Comparison of ENCODE assay signal across 1 cellular context in the genomic region with DNA sequence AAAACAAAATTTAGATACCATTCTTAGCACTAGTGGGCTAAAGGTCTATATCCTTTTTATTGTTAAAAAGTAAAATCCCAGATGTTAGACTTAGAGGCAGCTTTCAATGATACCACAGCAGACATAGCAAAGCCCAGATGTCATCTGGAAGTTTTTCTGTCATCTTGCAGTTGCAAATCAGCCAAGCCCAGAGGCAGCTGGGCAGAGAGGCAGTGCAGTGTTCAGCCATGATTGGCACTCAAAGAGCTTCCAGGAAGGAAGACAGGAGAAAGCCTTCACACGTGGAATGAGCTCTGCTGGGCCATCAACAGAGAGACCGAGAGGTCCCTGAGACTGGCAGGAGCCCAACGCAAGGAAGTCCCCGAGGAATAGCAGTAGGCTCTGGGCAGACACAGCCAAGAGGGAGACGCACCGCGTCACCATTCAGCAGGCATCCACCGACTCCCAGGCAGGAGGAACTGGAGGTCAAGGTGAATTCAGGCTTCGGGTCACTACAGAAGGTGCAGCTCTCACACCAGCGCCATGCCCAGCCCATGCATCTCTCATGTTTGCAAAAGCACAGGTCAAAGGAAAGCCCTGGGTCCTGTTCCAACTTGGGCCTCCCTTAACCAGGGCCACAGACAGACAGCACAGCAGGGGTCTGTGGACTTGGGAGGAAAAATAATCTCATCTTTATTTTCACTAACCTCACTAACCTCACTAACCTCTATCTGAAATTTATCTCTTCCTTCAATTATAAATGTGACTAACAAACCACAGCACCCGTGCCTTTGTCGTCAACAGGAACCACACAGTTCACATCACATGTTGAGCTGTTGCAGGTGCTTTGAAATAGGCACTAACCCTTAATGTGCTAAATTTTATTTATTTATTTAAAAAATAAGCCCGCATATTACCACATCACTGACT.
TF ChIP-seq lines count a peak whose summit lies in the region.

No MANE protein-coding gene starts in this region.

TF ChIP-seq in SK-N-SH treated with all-trans-retinoic acid at 6 μM for 48 hours, 23 proteins besides CTCF, POLR2A, EP300 and RAD21 (continued from another document):
- TF ChIP-seq ESRRG (CRISPR knock-in tag; IDR thresholded peaks at IDR 0.05) (no peak), BACH2 (CRISPR knock-in tag; IDR thresholded peaks at IDR 0.05; ENCODE audit: borderline replicate concordance) (no peak), ZNF565 (CRISPR knock-in tag; conservative IDR thresholded peaks at IDR 0.05; ENCODE audit: low read depth) (no peak), ZFP30 (CRISPR knock-in tag; IDR thresholded peaks at IDR 0.05) (no peak), SNAI2 (CRISPR knock-in tag; IDR thresholded peaks at IDR 0.05) (no peak), CSDC2 (CRISPR knock-in tag; IDR thresholded peaks at IDR 0.05) (no peak), TOX (CRISPR knock-in tag; IDR thresholded peaks at IDR 0.05; ENCODE audit: borderline replicate concordance) (no peak), PPARA (CRISPR knock-in tag; IDR thresholded peaks at IDR 0.05; ENCODE audit: borderline replicate concordance) (no peak), ZFP3 (CRISPR knock-in tag; IDR thresholded peaks at IDR 0.05) (no peak), ZC3H10 (CRISPR knock-in tag; IDR thresholded peaks at IDR 0.05) (no peak), OSR1 (CRISPR knock-in tag; IDR thresholded peaks at IDR 0.05) (no peak), ZNF70 (CRISPR knock-in tag; IDR thresholded peaks at IDR 0.05) (no peak)
- TF ChIP-seq, protein P1, sequence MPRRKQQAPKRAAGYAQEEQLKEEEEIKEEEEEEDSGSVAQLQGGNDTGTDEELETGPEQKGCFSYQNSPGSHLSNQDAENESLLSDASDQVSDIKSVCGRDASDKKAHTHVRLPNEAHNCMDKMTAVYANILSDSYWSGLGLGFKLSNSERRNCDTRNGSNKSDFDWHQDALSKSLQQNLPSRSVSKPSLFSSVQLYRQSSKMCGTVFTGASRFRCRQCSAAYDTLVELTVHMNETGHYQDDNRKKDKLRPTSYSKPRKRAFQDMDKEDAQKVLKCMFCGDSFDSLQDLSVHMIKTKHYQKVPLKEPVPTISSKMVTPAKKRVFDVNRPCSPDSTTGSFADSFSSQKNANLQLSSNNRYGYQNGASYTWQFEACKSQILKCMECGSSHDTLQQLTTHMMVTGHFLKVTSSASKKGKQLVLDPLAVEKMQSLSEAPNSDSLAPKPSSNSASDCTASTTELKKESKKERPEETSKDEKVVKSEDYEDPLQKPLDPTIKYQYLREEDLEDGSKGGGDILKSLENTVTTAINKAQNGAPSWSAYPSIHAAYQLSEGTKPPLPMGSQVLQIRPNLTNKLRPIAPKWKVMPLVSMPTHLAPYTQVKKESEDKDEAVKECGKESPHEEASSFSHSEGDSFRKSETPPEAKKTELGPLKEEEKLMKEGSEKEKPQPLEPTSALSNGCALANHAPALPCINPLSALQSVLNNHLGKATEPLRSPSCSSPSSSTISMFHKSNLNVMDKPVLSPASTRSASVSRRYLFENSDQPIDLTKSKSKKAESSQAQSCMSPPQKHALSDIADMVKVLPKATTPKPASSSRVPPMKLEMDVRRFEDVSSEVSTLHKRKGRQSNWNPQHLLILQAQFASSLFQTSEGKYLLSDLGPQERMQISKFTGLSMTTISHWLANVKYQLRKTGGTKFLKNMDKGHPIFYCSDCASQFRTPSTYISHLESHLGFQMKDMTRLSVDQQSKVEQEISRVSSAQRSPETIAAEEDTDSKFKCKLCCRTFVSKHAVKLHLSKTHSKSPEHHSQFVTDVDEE (CRISPR knock-in tag; IDR thresholded peaks at IDR 0.05): no peak
- TF ChIP-seq, protein P2, sequence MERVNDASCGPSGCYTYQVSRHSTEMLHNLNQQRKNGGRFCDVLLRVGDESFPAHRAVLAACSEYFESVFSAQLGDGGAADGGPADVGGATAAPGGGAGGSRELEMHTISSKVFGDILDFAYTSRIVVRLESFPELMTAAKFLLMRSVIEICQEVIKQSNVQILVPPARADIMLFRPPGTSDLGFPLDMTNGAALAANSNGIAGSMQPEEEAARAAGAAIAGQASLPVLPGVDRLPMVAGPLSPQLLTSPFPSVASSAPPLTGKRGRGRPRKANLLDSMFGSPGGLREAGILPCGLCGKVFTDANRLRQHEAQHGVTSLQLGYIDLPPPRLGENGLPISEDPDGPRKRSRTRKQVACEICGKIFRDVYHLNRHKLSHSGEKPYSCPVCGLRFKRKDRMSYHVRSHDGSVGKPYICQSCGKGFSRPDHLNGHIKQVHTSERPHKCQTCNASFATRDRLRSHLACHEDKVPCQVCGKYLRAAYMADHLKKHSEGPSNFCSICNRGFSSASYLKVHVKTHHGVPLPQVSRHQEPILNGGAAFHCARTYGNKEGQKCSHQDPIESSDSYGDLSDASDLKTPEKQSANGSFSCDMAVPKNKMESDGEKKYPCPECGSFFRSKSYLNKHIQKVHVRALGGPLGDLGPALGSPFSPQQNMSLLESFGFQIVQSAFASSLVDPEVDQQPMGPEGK (CRISPR knock-in tag; IDR thresholded peaks at IDR 0.05; ENCODE audit: borderline replicate concordance): no peak
- TF ChIP-seq, protein P3, sequence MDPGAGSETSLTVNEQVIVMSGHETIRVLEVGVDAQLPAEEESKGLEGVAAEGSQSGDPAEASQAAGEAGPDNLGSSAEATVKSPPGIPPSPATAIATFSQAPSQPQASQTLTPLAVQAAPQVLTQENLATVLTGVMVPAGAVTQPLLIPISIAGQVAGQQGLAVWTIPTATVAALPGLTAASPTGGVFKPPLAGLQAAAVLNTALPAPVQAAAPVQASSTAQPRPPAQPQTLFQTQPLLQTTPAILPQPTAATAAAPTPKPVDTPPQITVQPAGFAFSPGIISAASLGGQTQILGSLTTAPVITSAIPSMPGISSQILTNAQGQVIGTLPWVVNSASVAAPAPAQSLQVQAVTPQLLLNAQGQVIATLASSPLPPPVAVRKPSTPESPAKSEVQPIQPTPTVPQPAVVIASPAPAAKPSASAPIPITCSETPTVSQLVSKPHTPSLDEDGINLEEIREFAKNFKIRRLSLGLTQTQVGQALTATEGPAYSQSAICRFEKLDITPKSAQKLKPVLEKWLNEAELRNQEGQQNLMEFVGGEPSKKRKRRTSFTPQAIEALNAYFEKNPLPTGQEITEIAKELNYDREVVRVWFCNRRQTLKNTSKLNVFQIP (CRISPR knock-in tag; IDR thresholded peaks at IDR 0.05; ENCODE audit: borderline replicate concordance, low read depth): no peak
TF ChIP-seq in SK-N-SH treated with all-trans-retinoic acid at 6 μM for 48 hours: peak in this region for 0.
